ENCODE assay signal across 22 cellular contexts in genomic region chr3:42855547-42856380, GRCh38. TPM values are rescaled to one million over a fixed set of nuclear protein-coding genes. Genes with fewer than 3 reads are reported as not detected.
DNase-seq lines count a peak whose midpoint lies in the region; ATAC-seq, FAIRE-seq and TF ChIP-seq lines count a peak whose summit lies in the region.
"Had no signal": no experiment of that assay in that cellular context is flagged by ENCODE, and none has a peak within 500 bp of the region (broad histone marks: within the 10 kb centered on the region; RNA-seq: fewer than 3 reads in every experiment).

No MANE protein-coding gene starts in this region.

- H3K4me2 ChIP-seq in OCI-LY3 (ENCODE audit: low read length) = 0 out of 2 replicates have a peak overlapping the region, but pooled peaks have one; percentile 6
- H3K4me2 ChIP-seq: GM23338, KMS-11 had no signal

- peak; percentile 74 to 89 (median 80) for ATAC-seq in right lobe of liver
- no peak for ATAC-seq in GM18498 (IDR thresholded peaks at IDR 0.05; ENCODE audit: unreplicated experiment)
- ATAC-seq: GM23338, PC-3 had no signal

- H2AFZ ChIP-seq in OCI-LY3 (ENCODE audit: low read depth, low read length) = no peak overlapping the region
- H2AFZ ChIP-seq: GM23338 had no signal

- H3K36me3 ChIP-seq in OCI-LY3 (replicated peaks; ENCODE audit: low read depth, low read length) (no peaks in the 10 kb centered on the region), bronchial epithelial cell (ENCODE audit: control insufficient read depth, insufficient read depth, low read length) (no peaks in the 10 kb centered on the region), right lobe of liver (no peaks in the 10 kb centered on the region)
- H3K36me3 ChIP-seq: MG63 had no signal

- H3K79me2 ChIP-seq in OCI-LY3 (ENCODE audit: low read length) = no peaks in the 10 kb centered on the region

- DNase-seq in CMK (ENCODE audit: low read depth) (peak; percentile 49), bronchial epithelial cell (ENCODE audit: low read depth) (no peak), right lobe of liver (peak in 2 of 3 donors; percentile 40 to 86), NCI-H2171 (lab: John Stamatoyannopoulos, UW) (no peak), middle frontal gyrus (ENCODE audit: extremely low spot score, low spot score) (no peak), NCI-H1417 treated with DMSO at 0.1 percent for 48 hours (lab: John Stamatoyannopoulos, UW) (no peak)
- DNase-seq: Caco-2, DMS153, MG63, NCI-H1092 treated with DMSO at 0.1 percent for 48 hours, NCI-H1694 treated with DMSO at 0.1 percent for 48 hours, NCI-H446 treated with DMSO at 0.1 percent for 48 hours, NCI-H748 treated with DMSO at 0.1 percent for 48 hours, PC-3 had no signal

- TF ChIP-seq CTCF in OCI-LY3 (IDR thresholded peaks at IDR 0.05; ENCODE audit: low read depth, low read length) (no peak), bronchial epithelial cell (IDR thresholded peaks at IDR 0.05; ENCODE audit: insufficient read depth, low read length, severe bottlenecking) (no peak), right lobe of liver (IDR thresholded peaks at IDR 0.05) (no peak)

- intact Hi-C loops in right lobe of liver (cut with DNase I) = no loop called here

- H3K9ac ChIP-seq in OCI-LY3 (ENCODE audit: low read length) = no peak overlapping the region
- H3K9ac ChIP-seq: KMS-11 had no signal

- H3K9me3 ChIP-seq in OCI-LY3 (ENCODE audit: insufficient read depth, low read length) = no peaks in the 10 kb centered on the region
- H3K9me3 ChIP-seq in right lobe of liver = no peaks in the 10 kb centered on the region
- H3K9me3 ChIP-seq: Caco-2, MG63 had no signal

- WGBS in right lobe of liver (ENCODE audit: insufficient coverage, low coverage, low lambda C conversion rate, missing lambda C conversion rate) = 36% methylated on average over 3 of the region's 4 CpGs

- peaks cover 11% of the 10 kb centered on the region for H3K4me1 ChIP-seq in OCI-LY3 (ENCODE audit: low read length)
- H3K4me1 ChIP-seq in right lobe of liver = peaks cover 0 to 53% (median 21%) of the 10 kb centered on the region in 4 donors

- H3K27me3 ChIP-seq in OCI-LY3 (ENCODE audit: low read depth, low read length) = peaks cover 9% of the 10 kb centered on the region
- H3K27me3 ChIP-seq in bronchial epithelial cell (ENCODE audit: control insufficient read depth, insufficient read depth, low read length) = peaks cover 5% of the 10 kb centered on the region
- no peaks in the 10 kb centered on the region for H3K27me3 ChIP-seq in right lobe of liver
- H3K27me3 ChIP-seq: MG63 had no signal

- peak; percentile 60 for FAIRE-seq in bronchial epithelial cell (lab: Jason Lieb, UNC)
- FAIRE-seq: GM12892 had no signal

- H3K27ac ChIP-seq in OCI-LY3 (ENCODE audit: low read length) = no peak overlapping the region
- H3K27ac ChIP-seq in right lobe of liver = peak overlapping the region; percentile 63 to 85 (median 76)
- H3K27ac ChIP-seq: C4-2B, KMS-11, RWPE1 had no signal

- peak; percentile 21 for TF ChIP-seq POLR2A in right lobe of liver (IDR thresholded peaks at IDR 0.05)

- H3K4me3 ChIP-seq in OCI-LY3 (ENCODE audit: low read length) = no peak overlapping the region
- H3K4me3 ChIP-seq in bronchial epithelial cell (ENCODE audit: low read depth, low read length) = no peak overlapping the region
- peak overlapping the region in 2 of 3 donors; percentile 17 to 22 for H3K4me3 ChIP-seq in right lobe of liver
- H3K4me3 ChIP-seq: GM23338, MG63 had no signal

- no peaks in the 10 kb centered on the region for H4K20me1 ChIP-seq in OCI-LY3 (ENCODE audit: insufficient read depth, low read length)

RNA-seq across cellular contexts. Expression of gene CYP8B1, which starts 19.9 kb away (rescaled TPM):
- total RNA-seq in bronchial epithelial cell (not detected in 2 replicates), right lobe of liver (100 to 1,000 TPM; 237 to 478 (median 308) TPM)
- total RNA-seq: A673, Caco-2, GM23338, PC-3 had no signal

RNA-seq across cellular contexts. Expression of gene ACKR2, which starts 46.5 kb away (rescaled TPM):
- total RNA-seq in bronchial epithelial cell = 1.3 and 3.3 TPM in 2 replicates
- 10 to 100 TPM; 17.0 to 36.1 (median 23.0) TPM for total RNA-seq in right lobe of liver
- total RNA-seq: A673 had no signal

RNA-seq across cellular contexts. Expression of gene ZNF662, which starts 50.2 kb away (rescaled TPM):
- total RNA-seq in bronchial epithelial cell (1.0 and 1.3 TPM in 2 replicates), right lobe of liver (10 to 100 TPM in 1 of 6 experiments, 1 to 10 TPM in 5; 1.4 to 10.9 (median 3.3) TPM)
- total RNA-seq: A673 had no signal

RNA-seq across cellular contexts. Expression of gene HIGD1A, which starts 51.5 kb away (rescaled TPM):
- total RNA-seq in bronchial epithelial cell = 219 and 291 TPM in 2 replicates
- 100 to 1,000 TPM; 104 to 348 (median 175) TPM for total RNA-seq in right lobe of liver

Comparison
In these comparisons a context has a peak if more than half of its experiments do, and no peak if none do; other contexts are left out.
1. DNase-seq: peak in CMK (single experiment) and right lobe of liver (2 of 3); none in bronchial epithelial cell (single experiment), NCI-H2171 (single experiment), middle frontal gyrus (single experiment) and NCI-H1417 treated with DMSO at 0.1 percent for 48 hours (single experiment).
2. H3K4me3 ChIP-seq: peak in right lobe of liver (2 of 3); none in OCI-LY3 (single experiment) and bronchial epithelial cell (single experiment).
3. RNA of gene CYP8B1, which starts 19.9 kb away (total RNA-seq): 237 to 478 TPM in right lobe of liver; not detected in bronchial epithelial cell; every median in the first group is over 100 times any median in the second.